Comparison of ENCODE assay signal across 8 cellular contexts in genomic region chr7:157386979-157387800, GRCh38. TPM values are rescaled to one million over a fixed set of nuclear protein-coding genes. Genes with fewer than 3 reads are reported as not detected.
A peak's percentile ranks its signal among the peaks of the same experiment; 100 is the strongest.
DNase-seq lines count a peak whose midpoint lies in the region; ATAC-seq, FAIRE-seq and TF ChIP-seq lines count a peak whose summit lies in the region.

No MANE protein-coding gene starts in this region.

- peak; percentile 92 for ATAC-seq in GM23338
- ATAC-seq in heart right ventricle: peak; percentile 76 to 93 (median 88)
- ATAC-seq in HG02840 (IDR thresholded peaks at IDR 0.05; ENCODE audit: low FRiP score, unreplicated experiment): no peak

- H3K36me3 ChIP-seq in GM23338 (ENCODE audit: insufficient read depth) (peaks cover 71% of the 10 kb centered on the region), heart right ventricle (peaks cover 0 to 90% (median 26%) of the 10 kb centered on the region in 9 donors)

- H3K27ac ChIP-seq in GM23338 (ENCODE audit: low read depth) (peak overlapping the region; percentile 78), heart right ventricle (peak overlapping the region; percentile 28 to 76 (median 58))

- peaks cover 51% of the 10 kb centered on the region for H3K4me1 Mint-ChIP-seq in GM23338
- H3K4me1 Mint-ChIP-seq in activated naive CD8-positive, alpha-beta T cell (ENCODE audit: low read depth): peaks cover 39% of the 10 kb centered on the region

- peaks cover 44% of the 10 kb centered on the region for H4K20me1 ChIP-seq in GM23338 (replicated peaks; ENCODE audit: insufficient read depth)

- H2AFZ ChIP-seq in GM23338: no peak overlapping the region

- no peak overlapping the region for H3K4me2 ChIP-seq in GM23338

- no peak overlapping the region for H3K4me3 Mint-ChIP-seq in GM23338
- no peak overlapping the region for H3K4me3 Mint-ChIP-seq in activated naive CD8-positive, alpha-beta T cell

- peak; percentile 84 for FAIRE-seq in G401.6 (lab: Jason Lieb, UNC)

- DNase-seq in GM23338 (ENCODE audit: low spot score): peak; percentile 97
- DNase-seq in LNCaP clone FGC (ENCODE audit: low read depth): peak; percentile 56
- DNase-seq in SKM-1 (lab: John Stamatoyannopoulos, UW; ENCODE audit: unreplicated experiment): peak; percentile 7
- peak; percentile 79 to 89 for DNase-seq in heart right ventricle
- peak; percentile 60 for DNase-seq in renal cortical epithelial cell (ENCODE audit: low read depth)

- WGBS in heart right ventricle, 2 donors: 33 to 35% methylated on average over 23 of the region's 23 CpGs

- H3K79me2 ChIP-seq in GM23338 (replicated peaks; ENCODE audit: insufficient read depth): peaks cover 77% of the 10 kb centered on the region

- H3K9me2 ChIP-seq in GM23338 (ENCODE audit: insufficient read depth): no peaks in the 10 kb centered on the region

- peaks cover 2% of the 10 kb centered on the region; the same call in 1 of the 3 replicates for H3K9me3 Mint-ChIP-seq in GM23338
- H3K9me3 Mint-ChIP-seq in activated naive CD8-positive, alpha-beta T cell (ENCODE audit: low read depth): no peaks in the 10 kb centered on the region

- peaks cover 24% of the 10 kb centered on the region for H3K4me1 ChIP-seq in GM23338 (ENCODE audit: insufficient read depth)
- H3K4me1 ChIP-seq in heart right ventricle: peaks cover 0 to 59% (median 44%) of the 10 kb centered on the region in 9 donors

- H3K27me3 ChIP-seq in GM23338 (ENCODE audit: insufficient read depth) (no peaks in the 10 kb centered on the region), heart right ventricle (no peaks in the 10 kb centered on the region)

- intact Hi-C loops in heart right ventricle (cut with DNase I): loop anchor here in 2 of 10 donors (2.0 to 10.0 kb wide), 4 partner anchors 48 to 422 kb away; partner anchors contain the start of gene DNAJB6 (in 1 of the 2)

- H3K27ac Mint-ChIP-seq in GM23338: peak overlapping the region; percentile 80
- peak overlapping the region; percentile 75 for H3K27ac Mint-ChIP-seq in activated naive CD8-positive, alpha-beta T cell

- peak; percentile 95 to 96 for TF ChIP-seq CTCF in GM23338 (conservative IDR thresholded peaks at IDR 0.05; ENCODE audit: low read depth in 2 of 2)
- peak; percentile 94 for TF ChIP-seq CTCF in LNCaP clone FGC (IDR thresholded peaks at IDR 0.05; ENCODE audit: control insufficient read depth, extremely low read depth, insufficient read depth)
- TF ChIP-seq CTCF in heart right ventricle (IDR thresholded peaks at IDR 0.05): peak; percentile 88 to 97 (median 93)

- H3K4me3 ChIP-seq in GM23338 (no peak overlapping the region), LNCaP clone FGC (ENCODE audit: low read depth, low read length) (no peak overlapping the region), heart right ventricle (no peak overlapping the region)

- H3F3A ChIP-seq in GM23338 (replicated peaks; ENCODE audit: low read depth): peaks cover 66% of the 10 kb centered on the region

- H3K9me3 ChIP-seq in heart right ventricle: no peaks in the 10 kb centered on the region

- H3K27me3 Mint-ChIP-seq in GM23338 (ENCODE audit: insufficient read depth, low read depth, poor library complexity): peaks cover 7% of the 10 kb centered on the region
- no peaks in the 10 kb centered on the region for H3K27me3 Mint-ChIP-seq in activated naive CD8-positive, alpha-beta T cell

- peaks cover 89% of the 10 kb centered on the region for H3K36me3 Mint-ChIP-seq in GM23338 (ENCODE audit: low read depth)
- H3K36me3 Mint-ChIP-seq in activated naive CD8-positive, alpha-beta T cell: peaks cover 9% of the 10 kb centered on the region

TF ChIP-seq in GM23338, 12 proteins besides CTCF, POLR2A, EP300 and RAD21:
- TF ChIP-seq STAT1 (IDR thresholded peaks at IDR 0.05; ENCODE audit: unreplicated experiment) (no peak), ETS1 (IDR thresholded peaks at IDR 0.05) (peak; percentile 63), ZNF114 (CRISPR knock-in tag; IDR thresholded peaks at IDR 0.05) (no peak), CREB1 (CRISPR knock-in tag; IDR thresholded peaks at IDR 0.05; ENCODE audit: low read depth) (peak; percentile 45), REST (IDR thresholded peaks at IDR 0.05; ENCODE audit: unreplicated experiment) (no peak)
TF ChIP-seq in GM23338: peak in this region for 2.

RNA-seq across cellular contexts. Expression of gene DNAJB6, which starts 50.4 kb away (rescaled TPM):
- total RNA-seq in GM23338 (2014; rRNA removed; shearing (Covaris generic)): 308 and 325 TPM in 2 replicates
- polyA plus RNA-seq in GM23338 (2016; fragmentation: Nextera tagmentation; extraction: Ambion mirVana) (305 and 322 TPM in 2 replicates), heart right ventricle (100 to 1,000 TPM; 114 to 117 TPM)
- total RNA-seq in heart right ventricle (100 to 1,000 TPM; 144 to 200 (median 188) TPM), renal cortical epithelial cell (121 and 200 TPM in 2 replicates)

Comparison
In these comparisons a context has a peak if more than half of its experiments do, and no peak if none do; other contexts are left out.
1. DNase-seq: peak in every context shown above with its lines; median percentile 97 in GM23338; 84 in heart right ventricle; 60 in renal cortical epithelial cell; 56 in LNCaP clone FGC; 7 in SKM-1.